In genomic region chr11:133738624-133739023, GRCh38 we compare ENCODE assay signal across 23 cellular contexts.
"Had no signal": no experiment of that assay in that cellular context is flagged by ENCODE, and none has a peak within 500 bp of the region (broad histone marks: within the 10 kb centered on the region; RNA-seq: fewer than 3 reads in every experiment).

No MANE protein-coding gene starts in this region.

- H3K36me3 Mint-ChIP-seq: natural killer cell had no signal

- H3K4me1 ChIP-seq: adrenal gland, body of pancreas, esophagus muscularis mucosa, foreskin keratinocyte, lower lobe of right lung, right lobe of liver, suprapubic skin, tibial artery had no signal

- H3K27ac Mint-ChIP-seq: activated CD4-positive, alpha-beta T cell treated with anti-CD3 and anti-CD28 coated beads for 36 hours; natural killer cell had no signal

- H3K4me1 Mint-ChIP-seq: activated CD4-positive, alpha-beta T cell treated with anti-CD3 and anti-CD28 coated beads for 36 hours; natural killer cell had no signal

- H3K4me3 ChIP-seq: adrenal gland, body of pancreas, esophagus muscularis mucosa, lower lobe of right lung, right lobe of liver, SK-N-MC, suprapubic skin, tibial artery had no signal

- H3K27me3 ChIP-seq: adrenal gland, body of pancreas, esophagus muscularis mucosa, foreskin keratinocyte, right lobe of liver, suprapubic skin, tibial artery had no signal

- FAIRE-seq: colon had no signal

- ATAC-seq: activated CD4-positive, alpha-beta T cell treated with anti-CD3 and anti-CD28 coated beads for 36 hours; activated naive CD4-positive, alpha-beta T cell treated with anti-CD3 and anti-CD28 coated beads, Interleukin-2, amount 50 U/mL, for 72 hours; body of pancreas; foreskin keratinocyte; left lobe of liver; lower lobe of right lung had no signal

- H3K4me3 Mint-ChIP-seq: activated CD4-positive, alpha-beta T cell treated with anti-CD3 and anti-CD28 coated beads for 36 hours; natural killer cell had no signal

- H3K36me3 ChIP-seq: adrenal gland, esophagus muscularis mucosa, lower lobe of right lung, right lobe of liver, suprapubic skin, tibial artery had no signal

- DNase-seq: activated CD4-positive, alpha-beta T cell treated with anti-CD3 and anti-CD28 coated beads for 36 hours; activated CD4-positive, alpha-beta T cell treated with anti-CD3 and anti-CD28 coated beads, Interleukin-2, amount 50 U/mL, for 48 hours; activated CD4-positive, CD25-positive, alpha-beta regulatory T cell; adrenal gland; aorta; body of pancreas; dermis blood vessel endothelial cell; effector CD4-positive, alpha-beta T cell; foreskin keratinocyte; kidney glomerular epithelial cell; lower lobe of right lung; mesenchymal stem cell; natural killer cell; posterior cingulate gyrus; right lobe of liver; stimulated activated CD4-positive, alpha-beta T cell treated with anti-CD3 and anti-CD28 coated beads, Interleukin-2, amount 100 ng/mL, for 48 hours; tibial artery had no signal

- H3K9me3 ChIP-seq: adrenal gland, body of pancreas, esophagus muscularis mucosa, lower lobe of right lung, right lobe of liver, suprapubic skin had no signal

- H3K27ac ChIP-seq: adrenal gland, body of pancreas, esophagus muscularis mucosa, foreskin keratinocyte, lower lobe of right lung, right lobe of liver, SK-N-MC, suprapubic skin, tibial artery had no signal
